Comparison of ENCODE assay signal across 8 cellular contexts in genomic region chr6:158972241-158973233, GRCh38. TPM values are rescaled to one million over a fixed set of nuclear protein-coding genes. Genes with fewer than 3 reads are reported as not detected.
A peak's percentile ranks its signal among the peaks of the same experiment; 100 is the strongest.
DNase-seq lines count a peak whose midpoint lies in the region; TF ChIP-seq lines count a peak whose summit lies in the region.

No MANE protein-coding gene starts in this region.

- POLR2A ChIA-PET in AG04450 (lab: Yijun Ruan, JAX), result interaction anchor here (0.6 kb wide), 1 partner anchor 266 kb away, joined by 4 read pairs; no protein-coding TSS in a partner anchor

- no peaks in the 10 kb centered on the region for H3K4me1 ChIP-seq in hepatocyte (ENCODE audit: insufficient read depth)

- H4K20me1 ChIP-seq in hepatocyte (ENCODE audit: insufficient read depth, poor library complexity, severe bottlenecking), result no peaks in the 10 kb centered on the region

- H3K4me2 ChIP-seq in hepatocyte, result no peak overlapping the region

- TF ChIP-seq CTCF in AG04450 (IDR thresholded peaks at IDR 0.05; ENCODE audit: low read depth, low read length), result peak; percentile 53
- TF ChIP-seq CTCF in GM12872 (IDR thresholded peaks at IDR 0.05; ENCODE audit: insufficient read depth, low read depth, low read length), result peak; percentile 18; the same call in 1 of the 3 replicates
- TF ChIP-seq CTCF in astrocyte of the cerebellum (IDR thresholded peaks at IDR 0.05; ENCODE audit: low read depth, low read length, missing control alignments), result peak; percentile 27
- peak; percentile 67 for TF ChIP-seq CTCF in hepatocyte (IDR thresholded peaks at IDR 0.05; ENCODE audit: poor library complexity)

- no peaks in the 10 kb centered on the region for H3K9me2 ChIP-seq in hepatocyte (replicated peaks; ENCODE audit: insufficient read depth)

- WGBS in hepatocyte (ENCODE audit: low lambda C conversion rate, missing lambda C conversion rate), result 36% methylated on average over 4 of the region's 4 CpGs

- no peaks in the 10 kb centered on the region for H3K79me2 ChIP-seq in hepatocyte

- no peak overlapping the region for H2AFZ ChIP-seq in hepatocyte

- H3K27ac ChIP-seq in AG04450 (ENCODE audit: low read depth, low read length), result no peak overlapping the region
- peak overlapping the region; percentile 8 for H3K27ac ChIP-seq in hepatocyte

- H3K4me3 ChIP-seq in AG04450 (ENCODE audit: low read depth, low read length) (no peak overlapping the region), astrocyte of the cerebellum (ENCODE audit: low read depth, low read length) (no peak overlapping the region), hepatocyte (no peak overlapping the region)

- H3K27me3 ChIP-seq in AG04450 (ENCODE audit: control insufficient read depth, insufficient read depth, low read length), result no peaks in the 10 kb centered on the region
- H3K27me3 ChIP-seq in hepatocyte, result no peaks in the 10 kb centered on the region

- DNase-seq in AG04450 (ENCODE audit: low read depth, low spot score), result peak; percentile 11
- DNase-seq in NCI-H2227 treated with DMSO at 0.1 percent for 48 hours (lab: John Stamatoyannopoulos, UW), result peak; percentile 14
- DNase-seq in astrocyte of the cerebellum (ENCODE audit: low read depth), result peak; percentile 39
- DNase-seq in hepatocyte (ENCODE audit: low spot score), result peak; percentile 74
- peak; percentile 35 for DNase-seq in smooth muscle cell of the brain vasculature (ENCODE audit: low read depth, low spot score)
- DNase-seq in GF-D8 (lab: John Stamatoyannopoulos, UW), result no peak
- no peak for DNase-seq in activated CD4-positive, alpha-beta T cell treated with anti-CD3 and anti-CD28 coated beads, Interleukin-2, amount 50 U/mL, for 48 hours

- CTCF ChIA-PET in AG04450 (lab: Charles Lee), result interaction anchor here (0.6 to 3.9 kb wide), 23 partner anchors 10 to 311 kb away, joined by 3 to 57 read pairs (median 3); no protein-coding TSS in a partner anchor

- H3K9me3 ChIP-seq in AG04450 (ENCODE audit: control insufficient read depth, insufficient read depth, low read length) (no peaks in the 10 kb centered on the region), hepatocyte (ENCODE audit: low read depth) (peaks cover 22% of the 10 kb centered on the region)

- no peaks in the 10 kb centered on the region for H3K36me3 ChIP-seq in hepatocyte (replicated peaks; ENCODE audit: insufficient read depth, low read depth)

- in situ Hi-C loops in astrocyte of the cerebellum (cut with HindIII; ENCODE audit: low sequenced_read_pairs), result loop anchor here (5.0 kb wide), 1 partner anchor 265 kb away; no protein-coding TSS in a partner anchor

RNA-seq across cellular contexts. Expression of gene RSPH3, which starts 27.5 kb away (rescaled TPM):
- 1.6 and 2.0 TPM in 2 replicates for polyA plus RNA-seq in AG04450 (2011; rRNA removed)
- 1.9 and 4.3 TPM in 2 replicates for polyA minus RNA-seq in AG04450 (2011; rRNA and poly(A)+ RNA removed)
- 7.8 and 8.0 TPM in 2 replicates for total RNA-seq in hepatocyte
- polyA plus RNA-seq in hepatocyte, result 8.2 and 12.9 TPM in 2 replicates

Comparison
In these comparisons a context has a peak if more than half of its experiments do, and no peak if none do; other contexts are left out.
1. DNase-seq: peak in AG04450 (single experiment), NCI-H2227 treated with DMSO at 0.1 percent for 48 hours (single experiment), astrocyte of the cerebellum (single experiment), hepatocyte (single experiment) and smooth muscle cell of the brain vasculature (single experiment); none in GF-D8 (single experiment) and activated CD4-positive, alpha-beta T cell treated with anti-CD3 and anti-CD28 coated beads, Interleukin-2, amount 50 U/mL, for 48 hours (0 of 2).
2. Peak in every context shown above with its lines, with median percentiles within 50 percentile points of each other: CTCF ChIP-seq.